In genomic region chr17:59786213-59786535, GRCh38 we compare ENCODE assay signal across 9 cellular contexts.
DNase-seq lines count a peak whose midpoint lies in the region; ATAC-seq and TF ChIP-seq lines count a peak whose summit lies in the region.
"Had no signal": no experiment of that assay in that cellular context is flagged by ENCODE, and none has a peak within 500 bp of the region (broad histone marks: within the 10 kb centered on the region; RNA-seq: fewer than 3 reads in every experiment).

No MANE protein-coding gene starts in this region.

- no peaks in the 10 kb centered on the region for H3K9me3 ChIP-seq in right cardiac atrium (ENCODE audit: control insufficient read depth, low read length)

- CTCF ChIA-PET in activated CD4-positive, alpha-beta memory T cell treated with anti-CD3 and anti-CD28 coated beads for 36 hours (lab: Charles Lee): interaction anchor here (0.9 to 5.1 kb wide), 10 partner anchors 23 to 424 kb away, joined by 3 to 45 read pairs (median 10); no protein-coding TSS in a partner anchor

- no peaks in the 10 kb centered on the region for H3K9me3 Mint-ChIP-seq in HFFc6
- no peaks in the 10 kb centered on the region for H3K9me3 Mint-ChIP-seq in activated CD4-positive, alpha-beta memory T cell treated with anti-CD3 and anti-CD28 coated beads for 36 hours

- TF ChIP-seq CTCF in HFFc6 (IDR thresholded peaks at IDR 0.05): peak; percentile 13; the same call in 1 of the 2 replicates

- H3K4me1 Mint-ChIP-seq in HFFc6 (ENCODE audit: low read depth): peaks cover 49% of the 10 kb centered on the region
- peaks cover 64% of the 10 kb centered on the region for H3K4me1 Mint-ChIP-seq in activated CD4-positive, alpha-beta memory T cell treated with anti-CD3 and anti-CD28 coated beads for 36 hours (ENCODE audit: low read depth)

- H3K36me3 Mint-ChIP-seq in HFFc6 (ENCODE audit: low read depth): peaks cover 5% of the 10 kb centered on the region
- H3K36me3 Mint-ChIP-seq in activated CD4-positive, alpha-beta memory T cell treated with anti-CD3 and anti-CD28 coated beads for 36 hours: peaks cover 39% of the 10 kb centered on the region

- POLR2A ChIA-PET in activated CD4-positive, alpha-beta memory T cell treated with anti-CD3 and anti-CD28 coated beads for 36 hours (lab: Charles Lee): interaction anchor here (0.9 to 17.1 kb wide), 11 partner anchors 10 to 79 kb away, joined by 3 to 1283 read pairs (median 5); partner anchors contain the start of genes PTRH2 and VMP1

- peaks cover 2% of the 10 kb centered on the region for H3K4me1 ChIP-seq in right cardiac atrium (ENCODE audit: control insufficient read depth, insufficient read depth, low read length)

- WGBS in right cardiac atrium: 44% methylated on average over 2 of the region's 2 CpGs

- H3K27me3 Mint-ChIP-seq in HFFc6 (ENCODE audit: insufficient read depth): peaks cover 2% of the 10 kb centered on the region; the same call in 1 of the 2 replicates
- H3K27me3 Mint-ChIP-seq in activated CD4-positive, alpha-beta memory T cell treated with anti-CD3 and anti-CD28 coated beads for 36 hours: no peaks in the 10 kb centered on the region

- no peak overlapping the region for H3K4me3 ChIP-seq in right cardiac atrium (ENCODE audit: low read length)

- peak overlapping the region; percentile 48 for H3K27ac ChIP-seq in right cardiac atrium (ENCODE audit: low read length)

- H3K27ac Mint-ChIP-seq in HFFc6: peak overlapping the region; percentile 93
- H3K27ac Mint-ChIP-seq in activated CD4-positive, alpha-beta memory T cell treated with anti-CD3 and anti-CD28 coated beads for 36 hours: peak overlapping the region; percentile 100

- H3K4me3 Mint-ChIP-seq in HFFc6: peak overlapping the region; percentile 85
- H3K4me3 Mint-ChIP-seq in activated CD4-positive, alpha-beta memory T cell treated with anti-CD3 and anti-CD28 coated beads for 36 hours: peak overlapping the region; percentile 77

- H3K27me3 ChIP-seq in right cardiac atrium (ENCODE audit: control insufficient read depth, insufficient read depth): no peaks in the 10 kb centered on the region

- intact Hi-C loops in activated CD4-positive, alpha-beta memory T cell treated with anti-CD3 and anti-CD28 coated beads for 36 hours (cut with micrococcal nuclease): loop anchor here (1.0 to 2.0 kb wide), 10 partner anchors 12 to 167 kb away; partner anchors contain the start of genes CLTC, PTRH2, RPS6KB1 and TUBD1
- intact Hi-C loops in right cardiac atrium (cut with DNase I): no loop called here

- ATAC-seq in right cardiac atrium (no peak), HG02610 (IDR thresholded peaks at IDR 0.05; ENCODE audit: unreplicated experiment) (no peak), GM21423 (IDR thresholded peaks at IDR 0.05; ENCODE audit: unreplicated experiment) (no peak)
- peak; percentile 86 for ATAC-seq in stimulated activated naive CD8-positive, alpha-beta T cell treated with anti-CD3 and anti-CD28 coated beads, Interleukin-15, Interleukin-2, amounts not matched to agents 100 U/mL and 50 U/mL, for 24 hours

- DNase-seq in HFFc6 (no peak), right cardiac atrium (no peak), T-helper 9 cell (no peak), AG20443 (ENCODE audit: low spot score) (no peak)
- no peak for DNase-seq in activated CD4-positive, alpha-beta memory T cell treated with anti-CD3 and anti-CD28 coated beads for 36 hours
- no peak for DNase-seq in stimulated activated naive CD8-positive, alpha-beta T cell treated with anti-CD3 and anti-CD28 coated beads, Interleukin-15, Interleukin-2, amounts not matched to agents 100 U/mL and 50 U/mL, for 24 hours
- DNase-seq: NCI-H2171 treated with DMSO at 0.1 percent for 48 hours had no signal
